8 cellular contexts compared by ENCODE assay signal in genomic region chr9:85941966-85942912, GRCh38. TPM values are rescaled to one million over a fixed set of nuclear protein-coding genes. Genes with fewer than 3 reads are reported as not detected.
DNase-seq lines count a peak whose midpoint lies in the region; TF ChIP-seq lines count a peak whose summit lies in the region.

No MANE protein-coding gene starts in this region.

- no peaks in the 10 kb centered on the region for H3K9me3 ChIP-seq in Loucy (ENCODE audit: insufficient read depth, low read depth, low read length)

- H4K20me1 ChIP-seq in Loucy (ENCODE audit: insufficient read depth, low read length, poor library complexity, severe bottlenecking), result peaks cover 51% of the 10 kb centered on the region

- TF ChIP-seq CTCF in CD14-positive monocyte (IDR thresholded peaks at IDR 0.05) (no peak), Loucy (conservative IDR thresholded peaks at IDR 0.05; ENCODE audit: low read length) (no peak), dorsolateral prefrontal cortex (IDR thresholded peaks at IDR 0.05 in 54 of 56, conservative IDR thresholded peaks at IDR 0.05 in 2 of 56; ENCODE audit: low read depth in 1 of 56, partially characterized antibody in 56 of 56) (no peak), nephron progenitor cell (IDR thresholded peaks at IDR 0.05) (no peak)

- H3F3A ChIP-seq in Loucy (ENCODE audit: low read depth), result no peaks in the 10 kb centered on the region

- H3K27me3 Mint-ChIP-seq in CD14-positive monocyte (ENCODE audit: low read depth in 3 of 3) (peaks cover 0 to 15% (median under 1%) of the 10 kb centered on the region in 3 donors), nephron progenitor cell (ENCODE audit: low read depth, poor library complexity) (no peaks in the 10 kb centered on the region)

- peak overlapping the region; percentile 89 for H2AFZ ChIP-seq in Loucy (ENCODE audit: low read length)

- H3K4me1 Mint-ChIP-seq in CD14-positive monocyte (peaks cover 10% of the 10 kb centered on the region), nephron progenitor cell (peaks cover 13% of the 10 kb centered on the region)

- H3K4me3 Mint-ChIP-seq in CD14-positive monocyte (peak overlapping the region; percentile 85 to 92), nephron progenitor cell (no peak overlapping the region)

- H3K79me2 ChIP-seq in Loucy (ENCODE audit: insufficient read depth, low read length), result peaks cover 59% of the 10 kb centered on the region

- intact Hi-C loops in CD14-positive monocyte (cut with micrococcal nuclease), result loop anchor here (5.0 kb wide), 1 partner anchor 340 kb away; the partner anchor contains the start of gene ISCA1 (in 2 of the 2)
- intact Hi-C loops in dorsolateral prefrontal cortex (cut with DNase I), result loop anchor here (2.0 to 5.0 kb wide), 4 partner anchors 339 to 413 kb away; partner anchors contain the start of genes TUT7 (in 2 of the 2) and ISCA1 (in 1 of the 2)
- intact Hi-C loops in posterior vena cava (cut with DNase I), result no loop called here

- H3K27ac Mint-ChIP-seq in CD14-positive monocyte, result peak overlapping the region; percentile 74 to 93 (median 88)
- peak overlapping the region; percentile 58 for H3K27ac Mint-ChIP-seq in nephron progenitor cell

- H3K4me3 ChIP-seq in Loucy (ENCODE audit: low read length, poor library complexity, severe bottlenecking) (peak overlapping the region; percentile 96), dorsolateral prefrontal cortex (peak overlapping the region; percentile 72 to 100 (median 96))

- peaks cover 24 to 28% of the 10 kb centered on the region in 2 donors for H3K36me3 Mint-ChIP-seq in CD14-positive monocyte
- peaks cover 15% of the 10 kb centered on the region for H3K36me3 Mint-ChIP-seq in nephron progenitor cell (ENCODE audit: low read depth)

- DNase-seq in CD14-positive monocyte (ENCODE audit: low spot score) (no peak), dorsolateral prefrontal cortex (no peak), nephron progenitor cell (no peak), foreskin melanocyte (no peak), dedifferentiated amniotic fluid mesenchymal stem cell (ENCODE audit: extremely low spot score) (no peak), posterior vena cava (ENCODE audit: low spot score) (no peak)
- no peak for DNase-seq in activated effector memory CD4-positive, alpha-beta T cell treated with Interleukin-2 at 50 U/mL for 16 hours

- peak overlapping the region; percentile 87 for H3K9ac ChIP-seq in Loucy (ENCODE audit: low read depth, low read length, poor library complexity, severe bottlenecking)

- H3K27me3 ChIP-seq in Loucy (ENCODE audit: insufficient read depth, low read length, poor library complexity, severe bottlenecking) (peaks cover 5% of the 10 kb centered on the region), dorsolateral prefrontal cortex (no peaks in the 10 kb centered on the region)

- no peaks in the 10 kb centered on the region for H3K36me3 ChIP-seq in Loucy (ENCODE audit: insufficient read depth, low read length)

- H3K27ac ChIP-seq in dorsolateral prefrontal cortex, result peak overlapping the region in 53 of 59 donors; percentile 76 to 99 (median 93)

- no peaks in the 10 kb centered on the region for H3K9me2 ChIP-seq in Loucy (replicated peaks; ENCODE audit: low read depth, low read length)

- peaks cover 51% of the 10 kb centered on the region for H3K4me1 ChIP-seq in Loucy (ENCODE audit: insufficient read depth, low read length, poor library complexity, severe bottlenecking)

- H3K4me2 ChIP-seq in Loucy (ENCODE audit: low read depth, low read length, poor library complexity, severe bottlenecking), result peak overlapping the region; percentile 81

- peaks cover 0 to 5% (median 0%) of the 10 kb centered on the region in 7 donors for H3K9me3 Mint-ChIP-seq in CD14-positive monocyte
- H3K9me3 Mint-ChIP-seq in nephron progenitor cell, result peaks cover 4% of the 10 kb centered on the region

RNA-seq across cellular contexts. Expression of gene NAA35, which starts 1.3 kb away (rescaled TPM):
- 1 to 10 TPM; 4.4 to 8.7 TPM for polyA plus RNA-seq in CD14-positive monocyte
- total RNA-seq in dorsolateral prefrontal cortex, result 10 to 100 TPM; 23.8 to 40.6 (median 31.0) TPM
- 10 to 100 TPM; 15.7 to 25.7 TPM for total RNA-seq in posterior vena cava

Comparison
In these comparisons a context has a peak if more than half of its experiments do, and no peak if none do; other contexts are left out.
1. intact Hi-C loops: an anchor here in CD14-positive monocyte (5.0 kb wide) and dorsolateral prefrontal cortex (2.0 to 5.0 kb wide); none called in posterior vena cava.